25 cellular contexts compared by ENCODE assay signal in the genomic region with DNA sequence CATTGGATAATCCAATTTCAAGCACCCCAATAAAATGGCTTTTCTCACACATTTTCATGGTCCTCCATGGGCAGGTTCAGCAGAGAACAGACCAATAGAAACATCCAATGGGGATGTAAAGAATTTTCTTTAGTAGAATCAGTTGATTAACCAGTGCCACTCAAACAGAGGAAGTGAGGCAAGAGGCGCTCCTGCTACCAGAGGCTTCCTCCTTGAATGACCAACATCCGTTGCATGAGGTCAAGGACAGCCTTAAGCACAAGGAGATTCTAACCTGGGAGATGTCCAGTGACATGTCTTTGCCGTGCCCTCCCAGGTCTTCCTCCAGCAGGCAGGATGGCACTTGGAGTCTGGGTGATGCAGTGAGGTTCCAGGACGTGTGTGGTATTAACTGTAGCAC.
"Had no signal": no experiment of that assay in that cellular context is flagged by ENCODE, and none has a peak within 500 bp of the region (broad histone marks: within the 10 kb centered on the region; RNA-seq: fewer than 3 reads in every experiment).

No MANE protein-coding gene starts in this region.

- H3K4me3 Mint-ChIP-seq: activated naive CD4-positive, alpha-beta T cell treated with anti-CD3 and anti-CD28 coated beads, Interleukin-2, amount 10 ng/mL, durations not matched to agents 7 days and 5 days; dendritic cell treated with granulocyte-macrophage colony-stimulating factor and Interleukin-4, amounts not matched to agents 40 ng/mL and 50 ng/mL, for 4 days; nephron had no signal

- DNase-seq: activated CD4-positive, alpha-beta T cell treated with anti-CD3 and anti-CD28 coated beads for 48 hours; activated CD4-positive, alpha-beta T cell treated with anti-CD3 and anti-CD28 coated beads, Interleukin-2, amount 50 U/mL, for 48 hours; activated CD8-positive, alpha-beta memory T cell treated with anti-CD3 and anti-CD28 coated beads for 24 hours; activated effector memory CD4-positive, alpha-beta T cell treated with anti-CD3 and anti-CD28 coated beads, Interleukin-2, amount 50 U/mL, for 16 hours; activated naive CD4-positive, alpha-beta T cell treated with anti-CD3 and anti-CD28 coated beads, Interleukin-2, amount 10 ng/mL, durations not matched to agents 7 days and 5 days; amniotic stem cell; central memory CD4-positive, alpha-beta T cell; effector CD4-positive, alpha-beta T cell; glutamatergic neuron; left cardiac atrium; left ventricle myocardium superior; ovary; retina; stimulated activated CD4-positive, alpha-beta T cell treated with anti-CD3 and anti-CD28 coated beads, Interleukin-12 subunit alpha, Interleukin-12 subunit beta, amount 100 ng/mL, for 4 hours; stimulated activated CD4-positive, alpha-beta T cell treated with anti-CD3 and anti-CD28 coated beads, Interleukin-4, amount 100 ng/mL, for 1 hour; stimulated activated naive CD8-positive, alpha-beta T cell treated with anti-CD3 and anti-CD28 coated beads, Interleukin-15, Interleukin-2, amounts not matched to agents 100 U/mL and 50 U/mL, for 24 hours; testis; transverse colon had no signal

- H3K36me3 ChIP-seq: neutrophil, ovary, prostate gland, transverse colon had no signal

- H3K36me3 Mint-ChIP-seq: activated naive CD4-positive, alpha-beta T cell treated with anti-CD3 and anti-CD28 coated beads, Interleukin-2, amount 10 ng/mL, durations not matched to agents 7 days and 5 days had no signal

- H3K27me3 ChIP-seq: neutrophil, ovary, testis, transverse colon had no signal

- H3K27ac ChIP-seq: epithelial cell of prostate, neutrophil, ovary, prostate gland, skin epidermis, testis, transverse colon, VCaP had no signal

- H3K4me3 ChIP-seq: ovary, prostate gland, skin epidermis, testis, transverse colon had no signal

- H3K4me1 ChIP-seq: prostate gland, testis, transverse colon had no signal

- H3K27ac Mint-ChIP-seq: activated naive CD4-positive, alpha-beta T cell treated with anti-CD3 and anti-CD28 coated beads, Interleukin-2, amount 10 ng/mL, durations not matched to agents 7 days and 5 days; dendritic cell treated with granulocyte-macrophage colony-stimulating factor and Interleukin-4, amounts not matched to agents 40 ng/mL and 50 ng/mL, for 4 days; nephron had no signal

- H3K9me3 ChIP-seq: neutrophil, ovary, prostate gland, testis had no signal

- H3K4me1 Mint-ChIP-seq: activated naive CD4-positive, alpha-beta T cell treated with anti-CD3 and anti-CD28 coated beads, Interleukin-2, amount 10 ng/mL, durations not matched to agents 7 days and 5 days had no signal

- H3K27me3 Mint-ChIP-seq: activated naive CD4-positive, alpha-beta T cell treated with anti-CD3 and anti-CD28 coated beads, Interleukin-2, amount 10 ng/mL, durations not matched to agents 7 days and 5 days; dendritic cell treated with granulocyte-macrophage colony-stimulating factor and Interleukin-4, amounts not matched to agents 40 ng/mL and 50 ng/mL, for 4 days had no signal
